Comparison of ENCODE assay signal across 29 cellular contexts in genomic region chr7:33742999-33743587, GRCh38.
A peak's percentile ranks its signal among the peaks of the same experiment; 100 is the strongest.
DNase-seq lines count a peak whose midpoint lies in the region; ATAC-seq and TF ChIP-seq lines count a peak whose summit lies in the region.
"Had no signal": no experiment of that assay in that cellular context is flagged by ENCODE, and none has a peak within 500 bp of the region (broad histone marks: within the 10 kb centered on the region; RNA-seq: fewer than 3 reads in every experiment).

No MANE protein-coding gene starts in this region.

- H3K4me2 ChIP-seq in GM23338 = peak overlapping the region; percentile 19; the same call in 1 of the 2 replicates
- no peak overlapping the region for H3K4me2 ChIP-seq in mesenchymal stem cell (ENCODE audit: low read length, poor library complexity, severe bottlenecking)
- H3K4me2 ChIP-seq in Karpas-422 (ENCODE audit: low read depth, low read length, poor library complexity, severe bottlenecking) = no peak overlapping the region
- H3K4me2 ChIP-seq: PC-9 had no signal

- H3K27me3 Mint-ChIP-seq in GM23338 (ENCODE audit: insufficient read depth, low read depth, poor library complexity) = peaks cover 4% of the 10 kb centered on the region
- H3K27me3 Mint-ChIP-seq: activated naive CD8-positive, alpha-beta T cell treated with anti-CD3 and anti-CD28 coated beads, Interleukin-2, amount 10 ng/mL, durations not matched to agents 7 days and 5 days; stimulated activated naive CD8-positive, alpha-beta T cell treated with anti-CD3 and anti-CD28 coated beads, Interleukin-15, Interleukin-2, amounts not matched to agents 100 ng/mL and 50 ng/mL, for 24 hours; T-cell had no signal

- TF ChIP-seq POLR2A in gastrocnemius medialis (IDR thresholded peaks at IDR 0.05) = no peak

- H3F3A ChIP-seq in GM23338 (replicated peaks; ENCODE audit: low read depth) = no peaks in the 10 kb centered on the region

- H3K27ac ChIP-seq in GM23338 (ENCODE audit: low read depth) (0 out of 2 replicates have a peak overlapping the region, but pooled peaks have one; percentile 6), mesenchymal stem cell (ENCODE audit: low read length, poor library complexity, severe bottlenecking) (no peak overlapping the region), gastrocnemius medialis (peak overlapping the region; percentile 23 to 67 (median 65)), Karpas-422 (ENCODE audit: low read length) (no peak overlapping the region)
- H3K27ac ChIP-seq: C4-2B, lower lobe of right lung, PC-9, tibial artery had no signal

- ATAC-seq in GM23338 (no peak), gastrocnemius medialis (peak; percentile 35 to 65), HG02870 (IDR thresholded peaks at IDR 0.05; ENCODE audit: unreplicated experiment) (no peak)
- ATAC-seq: activated CD4-positive, CD25-positive, alpha-beta regulatory T cell treated with anti-CD3 and anti-CD28 coated beads, Interleukin-2, amount 50 U/mL, for 24 hours; activated CD8-positive, alpha-beta T cell treated with anti-CD3 and anti-CD28 coated beads, Interleukin-2, amount 10 ng/mL, durations not matched to agents 7 days and 5 days; T-cell had no signal

- H2AK5ac ChIP-seq in mesenchymal stem cell (ENCODE audit: low read length, severe bottlenecking) = no peak overlapping the region

- no peaks in the 10 kb centered on the region for H3K9me3 Mint-ChIP-seq in GM23338
- H3K9me3 Mint-ChIP-seq: activated naive CD8-positive, alpha-beta T cell treated with anti-CD3 and anti-CD28 coated beads, Interleukin-2, amount 10 ng/mL, durations not matched to agents 7 days and 5 days had no signal

- H3K9ac ChIP-seq in adipocyte (ENCODE audit: low read length) = peak overlapping the region; percentile 6
- H3K9ac ChIP-seq in mesenchymal stem cell (ENCODE audit: low read length) = peak overlapping the region; percentile 31
- no peak overlapping the region for H3K9ac ChIP-seq in Karpas-422 (ENCODE audit: low read length)

- no peaks in the 10 kb centered on the region; the same call in 1 of the 2 replicates for H3K9me2 ChIP-seq in GM23338 (ENCODE audit: insufficient read depth)
- H3K9me2 ChIP-seq in Karpas-422 (replicated peaks; ENCODE audit: insufficient read depth, low read length) = no peaks in the 10 kb centered on the region

- H3K27me3 ChIP-seq in GM23338 (ENCODE audit: insufficient read depth) (no peaks in the 10 kb centered on the region), adipocyte (replicated peaks; ENCODE audit: control insufficient read depth, insufficient read depth, low read length) (no peaks in the 10 kb centered on the region), mesenchymal stem cell (ENCODE audit: control insufficient read depth in 1 of 2, insufficient read depth in 1 of 2, low read length in 2 of 2) (no peaks in the 10 kb centered on the region), gastrocnemius medialis (no peaks in the 10 kb centered on the region), Karpas-422 (ENCODE audit: low read length) (no peaks in the 10 kb centered on the region)
- H3K27me3 ChIP-seq: tibial artery had no signal

- DNase-seq in GM23338 (ENCODE audit: low spot score) (no peak), adipocyte (ENCODE audit: low read depth) (no peak), mesenchymal stem cell (no peak), gastrocnemius medialis (no peak), hippocampal formation (lab: John Stamatoyannopoulos, UW) (no peak), Karpas-422 (no peak)
- DNase-seq in stimulated activated CD4-positive, alpha-beta T cell treated with anti-CD3 and anti-CD28 coated beads, Interleukin-15, amount 100 ng/mL, for 24 hours = no peak
- DNase-seq: activated CD8-positive, alpha-beta T cell treated with anti-CD3 and anti-CD28 coated beads, Interleukin-2, amount 10 ng/mL, durations not matched to agents 7 days and 5 days; activated effector memory CD4-positive, alpha-beta T cell treated with anti-CD3 and anti-CD28 coated beads, Interleukin-2, amount 50 U/mL, for 16 hours; activated naive CD8-positive, alpha-beta T cell treated with anti-CD3 and anti-CD28 coated beads, Interleukin-2, amount 10 ng/mL, durations not matched to agents 7 days and 5 days; activated T-cell treated with anti-CD3 and anti-CD28 coated beads for 4 hours; Calu3; cerebellar nuclear complex; DND-41; kidney; lower lobe of right lung; NCI-H2081 treated with DMSO at 0.1 percent for 48 hours; NCI-H446 treated with DMSO at 0.1 percent for 48 hours; nucleus accumbens; PC-9; retina; SIG-M5; T-cell; tibial artery had no signal

- TF ChIP-seq CTCF in GM23338 (conservative IDR thresholded peaks at IDR 0.05; ENCODE audit: low read depth in 2 of 2) (no peak), gastrocnemius medialis (IDR thresholded peaks at IDR 0.05 in 4 of 5, conservative IDR thresholded peaks at IDR 0.05 in 1 of 5) (no peak)

- H3K9me3 ChIP-seq in adipocyte (ENCODE audit: control insufficient read depth, low read length) = no peaks in the 10 kb centered on the region
- no peaks in the 10 kb centered on the region for H3K9me3 ChIP-seq in mesenchymal stem cell (ENCODE audit: control insufficient read depth, low read length)
- no peaks in the 10 kb centered on the region for H3K9me3 ChIP-seq in gastrocnemius medialis
- no peaks in the 10 kb centered on the region for H3K9me3 ChIP-seq in Karpas-422 (ENCODE audit: low read length)
- H3K9me3 ChIP-seq: HAP-1, lower lobe of right lung, tibial artery had no signal

- no peaks in the 10 kb centered on the region for H3K36me3 Mint-ChIP-seq in GM23338 (ENCODE audit: low read depth)
- H3K36me3 Mint-ChIP-seq: activated naive CD8-positive, alpha-beta T cell treated with anti-CD3 and anti-CD28 coated beads, Interleukin-2, amount 10 ng/mL, durations not matched to agents 7 days and 5 days; T-cell had no signal

- H3K79me1 ChIP-seq in mesenchymal stem cell (replicated peaks; ENCODE audit: low read length, poor library complexity, severe bottlenecking) = no peaks in the 10 kb centered on the region

- H3K79me2 ChIP-seq in GM23338 (replicated peaks; ENCODE audit: insufficient read depth) (no peaks in the 10 kb centered on the region), Karpas-422 (ENCODE audit: low read length) (no peaks in the 10 kb centered on the region)

- H2AFZ ChIP-seq in GM23338 = no peak overlapping the region
- no peak overlapping the region for H2AFZ ChIP-seq in mesenchymal stem cell (ENCODE audit: low read depth, low read length)
- H2AFZ ChIP-seq in Karpas-422 (ENCODE audit: low read length) = no peak overlapping the region
- H2AFZ ChIP-seq: PC-9 had no signal

- no peak overlapping the region for H3K27ac Mint-ChIP-seq in GM23338
- H3K27ac Mint-ChIP-seq: activated CD8-positive, alpha-beta T cell treated with anti-CD3 and anti-CD28 coated beads, Interleukin-2, amount 10 ng/mL, durations not matched to agents 7 days and 5 days; activated naive CD8-positive, alpha-beta T cell treated with anti-CD3 and anti-CD28 coated beads, Interleukin-2, amount 10 ng/mL, durations not matched to agents 7 days and 5 days; stimulated activated naive CD8-positive, alpha-beta T cell treated with anti-CD3 and anti-CD28 coated beads, Interleukin-15, Interleukin-2, amounts not matched to agents 100 ng/mL and 50 ng/mL, for 24 hours; T-cell had no signal

- H3K23ac ChIP-seq in mesenchymal stem cell (ENCODE audit: low read length in 2 of 2) = no peak overlapping the region

- no peak overlapping the region for H3K14ac ChIP-seq in mesenchymal stem cell (ENCODE audit: low read length in 2 of 2)

- no peaks in the 10 kb centered on the region for H3K4me1 ChIP-seq in GM23338 (ENCODE audit: insufficient read depth)
- peaks cover 17% of the 10 kb centered on the region for H3K4me1 ChIP-seq in adipocyte (ENCODE audit: control insufficient read depth, insufficient read depth, low read length)
- peaks cover 4% of the 10 kb centered on the region for H3K4me1 ChIP-seq in mesenchymal stem cell (ENCODE audit: control insufficient read depth, insufficient read depth, low read depth, low read length)
- peaks cover 10 to 16% of the 10 kb centered on the region in 2 donors for H3K4me1 ChIP-seq in gastrocnemius medialis
- H3K4me1 ChIP-seq in Karpas-422 (ENCODE audit: low read length) = no peaks in the 10 kb centered on the region
- H3K4me1 ChIP-seq: HAP-1, tibial artery had no signal

- H3K4me3 ChIP-seq in GM23338 (no peak overlapping the region), adipocyte (ENCODE audit: low read length) (peak overlapping the region; percentile 2), mesenchymal stem cell (ENCODE audit: insufficient read depth in 1 of 2, low read depth in 1 of 2, low read length in 2 of 2) (no peak overlapping the region), gastrocnemius medialis (no peak overlapping the region), Karpas-422 (ENCODE audit: low read length) (no peak overlapping the region)
- H3K4me3 ChIP-seq: HAP-1, lower lobe of right lung, PC-9, tibial artery had no signal

- H3K4me3 Mint-ChIP-seq in GM23338 = no peak overlapping the region
- H3K4me3 Mint-ChIP-seq: activated CD8-positive, alpha-beta T cell treated with anti-CD3 and anti-CD28 coated beads, Interleukin-2, amount 10 ng/mL, durations not matched to agents 7 days and 5 days; activated naive CD8-positive, alpha-beta T cell treated with anti-CD3 and anti-CD28 coated beads, Interleukin-2, amount 10 ng/mL, durations not matched to agents 7 days and 5 days; stimulated activated naive CD8-positive, alpha-beta T cell treated with anti-CD3 and anti-CD28 coated beads, Interleukin-15, Interleukin-2, amounts not matched to agents 100 ng/mL and 50 ng/mL, for 24 hours; T-cell had no signal

- peak overlapping the region; percentile 78 for H4K91ac ChIP-seq in mesenchymal stem cell (ENCODE audit: low read length)

- intact Hi-C loops in gastrocnemius medialis (cut with DNase I; ENCODE audit: low total_unique reads) = loop anchor here (10.0 kb wide), 2 partner anchors 288 to 318 kb away; no protein-coding TSS in a partner anchor

- H2BK15ac ChIP-seq in mesenchymal stem cell (ENCODE audit: low read depth, poor library complexity, severe bottlenecking) = no peak overlapping the region

- no peaks in the 10 kb centered on the region for H3K36me3 ChIP-seq in GM23338 (ENCODE audit: insufficient read depth)
- no peaks in the 10 kb centered on the region for H3K36me3 ChIP-seq in adipocyte (ENCODE audit: control insufficient read depth, insufficient read depth, low read length, severe bottlenecking)
- H3K36me3 ChIP-seq in mesenchymal stem cell (ENCODE audit: control insufficient read depth in 1 of 2, insufficient read depth in 2 of 2, low read depth in 1 of 2, low read length in 2 of 2) = no peaks in the 10 kb centered on the region
- H3K36me3 ChIP-seq in gastrocnemius medialis = no peaks in the 10 kb centered on the region
- no peaks in the 10 kb centered on the region for H3K36me3 ChIP-seq in Karpas-422 (ENCODE audit: insufficient read depth, low read length)
- H3K36me3 ChIP-seq: HAP-1, lower lobe of right lung, tibial artery had no signal

- 93% methylated on average over 4 of the region's 4 CpGs for WGBS in mesenchymal stem cell

- in situ Hi-C loops in gastrocnemius medialis (cut with MboI; ENCODE audit: low sequenced_read_pairs in 4 of 4) = no loop called here

- peak overlapping the region; percentile 47 for H4K8ac ChIP-seq in mesenchymal stem cell (ENCODE audit: low read length)

- H3K18ac ChIP-seq in mesenchymal stem cell (ENCODE audit: low read depth in 1 of 2, low read length in 2 of 2) = peak overlapping the region; percentile 79 to 86

- H2BK120ac ChIP-seq in mesenchymal stem cell (ENCODE audit: low read depth, low read length) = no peak overlapping the region

- no peak overlapping the region for H2BK5ac ChIP-seq in mesenchymal stem cell (ENCODE audit: low read depth, low read length, poor library complexity, severe bottlenecking)

- H2BK12ac ChIP-seq in mesenchymal stem cell (ENCODE audit: low read length in 2 of 2) = peak overlapping the region; percentile 72 to 92

- H3K4me1 Mint-ChIP-seq in GM23338 = peaks cover 9% of the 10 kb centered on the region; the same call in 2 of the 3 replicates
- H3K4me1 Mint-ChIP-seq: activated naive CD8-positive, alpha-beta T cell treated with anti-CD3 and anti-CD28 coated beads, Interleukin-2, amount 10 ng/mL, durations not matched to agents 7 days and 5 days; T-cell had no signal

- H4K20me1 ChIP-seq in GM23338 (replicated peaks; ENCODE audit: insufficient read depth) (no peaks in the 10 kb centered on the region), Karpas-422 (ENCODE audit: insufficient read depth, low read depth, low read length) (no peaks in the 10 kb centered on the region)

- peak overlapping the region; percentile 47 to 77 for H3K4ac ChIP-seq in mesenchymal stem cell (ENCODE audit: low read depth in 1 of 2, low read length in 2 of 2)

Comparison
In these comparisons a context has a peak if more than half of its experiments do, and no peak if none do; other contexts are left out.
1. ATAC-seq: peak in gastrocnemius medialis (2 of 2); none in GM23338 (single experiment) and HG02870 (single experiment).
2. H3K27ac ChIP-seq: peak in GM23338 (single experiment) and gastrocnemius medialis (4 of 4); none in mesenchymal stem cell (single experiment) and Karpas-422 (single experiment).